ENCODE assay signal across 9 cellular contexts in genomic region chr11:29707924-29708323, GRCh38.
"Had no signal": no experiment of that assay in that cellular context is flagged by ENCODE, and none has a peak within 500 bp of the region (broad histone marks: within the 10 kb centered on the region; RNA-seq: fewer than 3 reads in every experiment).

No MANE protein-coding gene starts in this region.

- DNase-seq: GM23248, GOT3, H7, H9, HCEC 1CT, HFFc6 had no signal

- H3K36me3 ChIP-seq: HAP-1 had no signal

- H3K4me1 ChIP-seq: HAP-1 had no signal

- H3K9ac ChIP-seq: GM23248 had no signal

- H3K27ac ChIP-seq: GM23248 had no signal

- H3K4me3 ChIP-seq: GM23248, GM23338, HAP-1 had no signal

- H3K9me3 ChIP-seq: HAP-1 had no signal

- H3K4me2 ChIP-seq: GM23338 had no signal

- ATAC-seq: GM23338, HCT116 had no signal
